ENCODE assay signal across 8 cellular contexts in the genomic region with DNA sequence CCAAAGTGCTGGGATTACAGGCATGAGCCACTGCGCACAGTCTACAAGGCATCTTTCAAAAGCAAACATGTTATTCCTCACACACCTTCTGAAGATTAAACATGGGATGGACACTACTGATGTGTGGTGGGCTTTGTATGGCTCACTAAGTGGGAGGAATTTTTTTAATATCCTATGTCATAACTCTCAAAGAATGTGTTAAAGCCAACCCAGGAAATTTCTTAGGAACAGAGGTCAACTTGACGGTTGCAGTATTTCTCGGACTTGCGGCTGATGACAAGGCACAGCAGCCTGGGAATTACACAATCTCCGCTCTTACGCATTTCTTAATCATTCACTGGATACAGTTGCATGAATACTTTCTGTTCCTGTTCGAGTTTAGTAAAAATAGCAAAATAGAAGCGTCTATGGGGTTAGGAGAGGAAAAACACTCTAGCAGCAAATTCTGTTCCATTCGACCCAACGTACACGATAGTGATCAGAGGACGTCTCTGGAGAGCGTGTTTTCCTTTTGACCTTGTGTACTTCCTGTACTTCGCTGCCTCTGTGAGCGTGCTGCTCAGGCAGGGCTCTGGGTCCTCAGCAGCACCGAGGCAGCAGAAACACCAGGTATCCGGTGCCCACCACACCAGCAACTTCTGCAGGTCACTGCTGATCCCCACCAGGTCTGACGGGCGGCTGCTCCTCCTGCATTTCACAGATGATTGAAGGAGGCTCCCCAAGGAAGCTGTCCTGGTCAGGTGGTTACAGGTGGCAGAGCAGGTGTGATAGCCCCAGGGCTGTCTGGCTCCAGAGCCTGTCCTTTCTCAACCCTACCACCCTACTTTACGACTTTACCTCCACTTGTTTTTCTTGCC. TPM values are rescaled to one million over a fixed set of nuclear protein-coding genes. Genes with fewer than 3 reads are reported as not detected.
DNase-seq lines count a peak whose midpoint lies in the region; ATAC-seq and TF ChIP-seq lines count a peak whose summit lies in the region.

No MANE protein-coding gene starts in this region.

- peak overlapping the region; percentile 92 to 95 for H3K27ac Mint-ChIP-seq in T-cell

- H3K36me3 Mint-ChIP-seq in T-cell, result no peaks in the 10 kb centered on the region

- H3K27ac ChIP-seq in thoracic aorta, result peak overlapping the region; percentile 85 to 87

- H3K4me3 Mint-ChIP-seq in T-cell, result peak overlapping the region; percentile 65 to 75 (median 72)

- H3K27me3 ChIP-seq in thoracic aorta (replicated peaks; ENCODE audit: insufficient read depth), result no peaks in the 10 kb centered on the region

- H3K4me3 ChIP-seq in thoracic aorta, result peak overlapping the region; percentile 66

- no peaks in the 10 kb centered on the region for H3K9me3 ChIP-seq in thoracic aorta

- no peaks in the 10 kb centered on the region for H3K9me3 Mint-ChIP-seq in T-cell

- peaks cover 37 to 48% (median 45%) of the 10 kb centered on the region in 3 donors for H3K4me1 Mint-ChIP-seq in T-cell

- peaks cover 23 to 32% of the 10 kb centered on the region in 2 donors for H3K4me1 ChIP-seq in thoracic aorta (ENCODE audit: control insufficient read depth in 1 of 2, low read depth in 2 of 2)

- TF ChIP-seq CTCF in thoracic aorta (IDR thresholded peaks at IDR 0.05), result no peak

- ATAC-seq in GM18508 (IDR thresholded peaks at IDR 0.05; ENCODE audit: insufficient read depth, unreplicated experiment) (peak; percentile 49), HG03280 (IDR thresholded peaks at IDR 0.05; ENCODE audit: unreplicated experiment) (peak; percentile 48), T-cell (replicated peaks in 1 of 4) (peak; percentile 83 to 93 (median 92)), thoracic aorta (ENCODE audit: insufficient number of reproducible peaks, low FRiP score, low read depth) (peak; percentile 87)

- peak; percentile 95 for DNase-seq in A172 (ENCODE audit: low spot score)
- peak in 24 of 34 experiments; percentile 18 to 54 (median 28) for DNase-seq in T-cell
- DNase-seq in dedifferentiated amniotic fluid mesenchymal stem cell (ENCODE audit: extremely low spot score), result peak; percentile 93
- peak; percentile 62 to 98 for DNase-seq in lung microvascular endothelial cell (ENCODE audit: low read depth in 2 of 2)
- no peak for DNase-seq in thoracic aorta (ENCODE audit: low spot score)
- no peak for DNase-seq in NAMALWA (ENCODE audit: low spot score)

- H3K36me3 ChIP-seq in thoracic aorta, result no peaks in the 10 kb centered on the region

- CTCF ChIA-PET in T-cell (lab: Charles Lee), result interaction anchor here in 1 of 2 donors (0.7 to 1.0 kb wide), 2 partner anchors 32 to 57 kb away, joined by 3 to 4 read pairs; no protein-coding TSS in a partner anchor

- POLR2A ChIA-PET in T-cell (lab: Charles Lee), result interaction anchor here (0.6 to 0.7 kb wide), 3 partner anchors 10 to 28 kb away, joined by 5 to 6 read pairs (median 5); no protein-coding TSS in a partner anchor

- no peaks in the 10 kb centered on the region for H3K27me3 Mint-ChIP-seq in T-cell

RNA-seq across cellular contexts. Expression of a gene that starts 26.4 kb away (rescaled TPM):
- total RNA-seq in A172 (2014; rRNA removed; shearing (Covaris generic)), result 125 and 182 TPM in 2 replicates
- total RNA-seq in T-cell (100 to 1,000 TPM in 4 of 5 donors, 10 to 100 TPM in 1; 91.4 to 271 (median 137) TPM), lung microvascular endothelial cell (227 and 408 TPM in 2 replicates), thoracic aorta (100 to 1,000 TPM; 200 to 227 TPM)

Comparison
In these comparisons a context has a peak if more than half of its experiments do, and no peak if none do; other contexts are left out.
1. DNase-seq: peak in A172 (single experiment), T-cell (24 of 34), dedifferentiated amniotic fluid mesenchymal stem cell (single experiment) and lung microvascular endothelial cell (2 of 2); none in thoracic aorta (single experiment) and NAMALWA (single experiment).
2. Peak in every context shown above with its lines, with median percentiles within 50 percentile points of each other: ATAC-seq.